Comparison of ENCODE assay signal across 1 cellular context in genomic region chr19:55503447-55504251, GRCh38.
TF ChIP-seq lines count a peak whose summit lies in the region.

No MANE protein-coding gene starts in this region.

TF ChIP-seq in WTC11, 78 proteins besides CTCF, POLR2A, EP300 and RAD21 (continued from another document and continues in another):
- TF ChIP-seq SP1 (CRISPR knock-in tag; conservative IDR thresholded peaks at IDR 0.05) (peak; percentile 92), ZMAT4 (CRISPR knock-in tag; IDR thresholded peaks at IDR 0.05) (no peak), IRF1 (CRISPR knock-in tag; IDR thresholded peaks at IDR 0.05) (peak; percentile 99), ZNF263 (CRISPR knock-in tag; IDR thresholded peaks at IDR 0.05; ENCODE audit: low read depth) (peak; percentile 83), OVOL2 (CRISPR knock-in tag; IDR thresholded peaks at IDR 0.05; ENCODE audit: borderline replicate concordance) (no peak), ATF6 (CRISPR knock-in tag; IDR thresholded peaks at IDR 0.05) (peak; percentile 86; the same call in 1 of the 2 replicates), ZNF671 (CRISPR knock-in tag; IDR thresholded peaks at IDR 0.05) (no peak), USF2 (CRISPR knock-in tag; IDR thresholded peaks at IDR 0.05) (peak; percentile 81), IRF2 (CRISPR knock-in tag; IDR thresholded peaks at IDR 0.05; ENCODE audit: borderline replicate concordance, low read depth) (peak; percentile 94), JUN (CRISPR knock-in tag; IDR thresholded peaks at IDR 0.05) (peak; percentile 95; the same call in 1 of the 2 replicates), ZNF532 (CRISPR knock-in tag; IDR thresholded peaks at IDR 0.05; ENCODE audit: borderline replicate concordance) (no peak), MYBL2 (CRISPR knock-in tag; IDR thresholded peaks at IDR 0.05) (peak; percentile 98), SMAD3 (CRISPR knock-in tag; IDR thresholded peaks at IDR 0.05; ENCODE audit: borderline replicate concordance) (peak; percentile 97), ARID4B (CRISPR knock-in tag; IDR thresholded peaks at IDR 0.05; ENCODE audit: borderline replicate concordance) (peak; percentile 99), ZNF138 (CRISPR knock-in tag; conservative IDR thresholded peaks at IDR 0.05) (peak; percentile 99), ZNF219 (CRISPR knock-in tag; IDR thresholded peaks at IDR 0.05; ENCODE audit: borderline replicate concordance) (peak; percentile 80; the same call in 1 of the 2 replicates), E2F1 (CRISPR knock-in tag; IDR thresholded peaks at IDR 0.05) (peak; percentile 99), ATF3 (CRISPR knock-in tag; conservative IDR thresholded peaks at IDR 0.05) (peak; percentile 84; the same call in 1 of the 2 replicates), RELA (CRISPR knock-in tag; IDR thresholded peaks at IDR 0.05; ENCODE audit: borderline replicate concordance) (peak; percentile 99), ZBTB43 (CRISPR knock-in tag; IDR thresholded peaks at IDR 0.05) (peak; percentile 99), ZNF512 (CRISPR knock-in tag; IDR thresholded peaks at IDR 0.05; ENCODE audit: borderline replicate concordance) (peak; percentile 87; the same call in 1 of the 2 replicates), ZBTB21 (CRISPR knock-in tag; IDR thresholded peaks at IDR 0.05; ENCODE audit: borderline replicate concordance) (peak; percentile 98), E2F5 (CRISPR knock-in tag; IDR thresholded peaks at IDR 0.05) (peak; percentile 99), AR (CRISPR knock-in tag; IDR thresholded peaks at IDR 0.05) (no peak), FOXP4 (CRISPR knock-in tag; IDR thresholded peaks at IDR 0.05) (peak; percentile 99)
